Comparison of ENCODE assay signal across 8 cellular contexts in the genomic region with DNA sequence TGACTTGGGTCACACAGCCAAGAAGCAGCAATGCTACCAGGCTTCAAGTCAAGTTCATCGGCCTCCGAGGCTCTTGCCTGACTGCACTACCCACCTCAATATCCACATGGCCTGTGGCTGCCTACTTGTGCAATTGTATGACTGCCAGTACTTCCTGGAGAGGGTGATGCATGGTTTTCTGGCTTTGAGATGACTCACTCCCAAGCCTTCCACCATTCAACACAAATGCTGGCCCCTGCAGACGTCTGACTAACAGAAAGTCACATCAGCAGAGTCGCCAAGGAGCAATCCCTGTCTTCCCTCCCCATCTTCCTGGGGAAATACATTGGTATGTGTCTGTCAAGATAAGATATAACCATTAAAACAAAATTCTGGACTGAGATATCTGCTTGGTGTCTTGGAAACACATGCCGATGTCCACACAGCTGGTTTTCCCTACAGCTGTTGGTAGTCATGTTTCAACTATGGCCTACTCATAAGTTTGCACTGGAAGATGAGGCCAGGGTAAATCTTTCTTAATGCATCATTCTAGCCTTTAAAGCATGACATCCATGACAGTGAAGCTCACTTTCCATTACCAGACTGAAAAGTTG.
DNase-seq lines count a peak whose midpoint lies in the region; FAIRE-seq and TF ChIP-seq lines count a peak whose summit lies in the region.

No MANE protein-coding gene starts in this region.

- H3K9ac ChIP-seq in Loucy (ENCODE audit: low read depth, low read length, poor library complexity, severe bottlenecking): no peak overlapping the region
- no peak overlapping the region for H3K9ac ChIP-seq in kidney (ENCODE audit: low read length in 2 of 2)

- intact Hi-C loops in activated T-helper 2 cell treated with anti-CD3 and anti-CD28 coated beads, Interferon-gamma antibody, Interleukin-2, Interleukin-4, amounts not matched to agents 10 μg/mL and 5 μg/mL and 100 μg/mL, durations not matched to agents 14 hours and 24 hours and 36 hours (cut with micrococcal nuclease): loop anchor here (1.0 to 5.0 kb wide), 7 partner anchors 50 to 224 kb away; partner anchors contain the start of gene ARHGEF3
- intact Hi-C loops in kidney (cut with DNase I): no loop called here

- H3K27me3 Mint-ChIP-seq in activated T-helper 2 cell treated with anti-CD3 and anti-CD28 coated beads, Interferon-gamma antibody, Interleukin-2, Interleukin-4, amounts not matched to agents 10 μg/mL and 5 μg/mL and 100 μg/mL, durations not matched to agents 14 hours and 24 hours and 36 hours (ENCODE audit: low read depth): no peaks in the 10 kb centered on the region

- no peaks in the 10 kb centered on the region for H3F3A ChIP-seq in Loucy (ENCODE audit: low read depth)

- 60% methylated on average over 5 of the region's 5 CpGs for WGBS in hepatocyte (ENCODE audit: low lambda C conversion rate, missing lambda C conversion rate)

- peaks cover 26% of the 10 kb centered on the region for H3K4me1 Mint-ChIP-seq in activated T-helper 2 cell treated with anti-CD3 and anti-CD28 coated beads, Interferon-gamma antibody, Interleukin-2, Interleukin-4, amounts not matched to agents 10 μg/mL and 5 μg/mL and 100 μg/mL, durations not matched to agents 14 hours and 24 hours and 36 hours (ENCODE audit: low read depth)

- peak overlapping the region; percentile 72 for H3K27ac Mint-ChIP-seq in activated T-helper 2 cell treated with anti-CD3 and anti-CD28 coated beads, Interferon-gamma antibody, Interleukin-2, Interleukin-4, amounts not matched to agents 10 μg/mL and 5 μg/mL and 100 μg/mL, durations not matched to agents 14 hours and 24 hours and 36 hours

- H3K4me3 Mint-ChIP-seq in activated T-helper 2 cell treated with anti-CD3 and anti-CD28 coated beads, Interferon-gamma antibody, Interleukin-2, Interleukin-4, amounts not matched to agents 10 μg/mL and 5 μg/mL and 100 μg/mL, durations not matched to agents 14 hours and 24 hours and 36 hours (ENCODE audit: low read depth): no peak overlapping the region

- H3K4me1 ChIP-seq in ACC112 (ENCODE audit: control insufficient read depth, insufficient read depth, low read length, unreplicated experiment): peaks cover 40% of the 10 kb centered on the region
- peaks cover 16% of the 10 kb centered on the region for H3K4me1 ChIP-seq in Loucy (ENCODE audit: insufficient read depth, low read length, poor library complexity, severe bottlenecking)
- peaks cover 23% of the 10 kb centered on the region for H3K4me1 ChIP-seq in hepatocyte (ENCODE audit: insufficient read depth)
- peaks cover 0 to 2% of the 10 kb centered on the region in 2 donors for H3K4me1 ChIP-seq in kidney (ENCODE audit: control insufficient read depth in 1 of 2, insufficient read depth in 1 of 2, low read depth in 1 of 2, low read length in 2 of 2)

- H3K4me3 ChIP-seq in ACC112 (ENCODE audit: low read depth, low read length) (no peak overlapping the region), Loucy (ENCODE audit: low read length, poor library complexity, severe bottlenecking) (no peak overlapping the region), hepatocyte (no peak overlapping the region), kidney (ENCODE audit: low read length in 2 of 2) (no peak overlapping the region)

- H3K4me2 ChIP-seq in Loucy (ENCODE audit: low read depth, low read length, poor library complexity, severe bottlenecking) (no peak overlapping the region), hepatocyte (no peak overlapping the region)

- peak; percentile 22 for DNase-seq in activated T-helper 2 cell treated with anti-CD3 and anti-CD28 coated beads, Interferon-gamma antibody, Interleukin-2, Interleukin-4, amounts not matched to agents 10 μg/mL and 5 μg/mL and 100 μg/mL, durations not matched to agents 14 hours and 24 hours and 36 hours (ENCODE audit: low spot score)
- DNase-seq in hepatocyte (ENCODE audit: low spot score) (peak; percentile 87), kidney (no peak), NCI-H1092 treated with DMSO at 0.1 percent for 48 hours (lab: John Stamatoyannopoulos, UW) (no peak), NCI-H2171 (lab: John Stamatoyannopoulos, UW) (no peak)
- peak; percentile 33 to 41 for DNase-seq in stimulated activated CD8-positive, alpha-beta memory T cell treated with anti-CD3 and anti-CD28 coated beads, Interleukin-7, amount 100 ng/mL, for 4 hours (ENCODE audit: low read depth in 2 of 2)

- TF ChIP-seq CTCF in Loucy (conservative IDR thresholded peaks at IDR 0.05; ENCODE audit: low read length) (no peak), hepatocyte (IDR thresholded peaks at IDR 0.05; ENCODE audit: poor library complexity) (no peak), kidney (IDR thresholded peaks at IDR 0.05; ENCODE audit: borderline replicate concordance, extremely low read depth, insufficient read depth) (no peak)

- no peaks in the 10 kb centered on the region for H3K36me3 Mint-ChIP-seq in activated T-helper 2 cell treated with anti-CD3 and anti-CD28 coated beads, Interferon-gamma antibody, Interleukin-2, Interleukin-4, amounts not matched to agents 10 μg/mL and 5 μg/mL and 100 μg/mL, durations not matched to agents 14 hours and 24 hours and 36 hours (ENCODE audit: low read depth)

- H3K27ac ChIP-seq in ACC112 (ENCODE audit: low read depth, low read length) (peak overlapping the region; percentile 80), hepatocyte (peak overlapping the region; percentile 81), kidney (ENCODE audit: low read depth in 2 of 2, low read length in 2 of 2) (no peak overlapping the region)

- H3K9me2 ChIP-seq in Loucy (replicated peaks; ENCODE audit: low read depth, low read length) (no peaks in the 10 kb centered on the region), hepatocyte (replicated peaks; ENCODE audit: insufficient read depth) (no peaks in the 10 kb centered on the region)

- H3K9me3 Mint-ChIP-seq in activated T-helper 2 cell treated with anti-CD3 and anti-CD28 coated beads, Interferon-gamma antibody, Interleukin-2, Interleukin-4, amounts not matched to agents 10 μg/mL and 5 μg/mL and 100 μg/mL, durations not matched to agents 14 hours and 24 hours and 36 hours: no peaks in the 10 kb centered on the region

- H3K36me3 ChIP-seq in ACC112 (ENCODE audit: insufficient read depth, low read length): no peaks in the 10 kb centered on the region
- H3K36me3 ChIP-seq in Loucy (ENCODE audit: insufficient read depth, low read length): no peaks in the 10 kb centered on the region
- H3K36me3 ChIP-seq in hepatocyte (replicated peaks; ENCODE audit: insufficient read depth, low read depth): no peaks in the 10 kb centered on the region
- H3K36me3 ChIP-seq in kidney (ENCODE audit: control insufficient read depth in 1 of 2, insufficient read depth in 2 of 2, low read length in 2 of 2): no peaks in the 10 kb centered on the region

- no peaks in the 10 kb centered on the region for H3K79me2 ChIP-seq in ACC112 (ENCODE audit: control insufficient read depth, insufficient read depth, low read length, unreplicated experiment)
- H3K79me2 ChIP-seq in Loucy (ENCODE audit: insufficient read depth, low read length): no peaks in the 10 kb centered on the region
- H3K79me2 ChIP-seq in hepatocyte: no peaks in the 10 kb centered on the region

- H4K20me1 ChIP-seq in Loucy (ENCODE audit: insufficient read depth, low read length, poor library complexity, severe bottlenecking): no peaks in the 10 kb centered on the region
- H4K20me1 ChIP-seq in hepatocyte (ENCODE audit: insufficient read depth, poor library complexity, severe bottlenecking): no peaks in the 10 kb centered on the region

- H3K9me3 ChIP-seq in Loucy (ENCODE audit: insufficient read depth, low read depth, low read length) (no peaks in the 10 kb centered on the region), hepatocyte (ENCODE audit: low read depth) (no peaks in the 10 kb centered on the region), kidney (ENCODE audit: control insufficient read depth in 1 of 2, low read length in 2 of 2) (no peaks in the 10 kb centered on the region)

- no peaks in the 10 kb centered on the region for H3K27me3 ChIP-seq in ACC112 (ENCODE audit: insufficient read depth, low read length)
- no peaks in the 10 kb centered on the region for H3K27me3 ChIP-seq in Loucy (ENCODE audit: insufficient read depth, low read length, poor library complexity, severe bottlenecking)
- no peaks in the 10 kb centered on the region for H3K27me3 ChIP-seq in hepatocyte

- H2AFZ ChIP-seq in ACC112 (ENCODE audit: low read length, unreplicated experiment) (no peak overlapping the region), Loucy (ENCODE audit: low read length) (peak overlapping the region; percentile 65), hepatocyte (no peak overlapping the region)

- no peak for FAIRE-seq in kidney (lab: Jason Lieb, UNC)

Comparison
In these comparisons a context has a peak if more than half of its experiments do, and no peak if none do; other contexts are left out.
1. H3K27ac ChIP-seq: peak in ACC112 (single experiment) and hepatocyte (single experiment); none in kidney (0 of 2).
2. DNase-seq: peak in activated T-helper 2 cell treated with anti-CD3 and anti-CD28 coated beads, Interferon-gamma antibody, Interleukin-2, Interleukin-4, amounts not matched to agents 10 μg/mL and 5 μg/mL and 100 μg/mL, durations not matched to agents 14 hours and 24 hours and 36 hours (single experiment), hepatocyte (single experiment) and stimulated activated CD8-positive, alpha-beta memory T cell treated with anti-CD3 and anti-CD28 coated beads, Interleukin-7, amount 100 ng/mL, for 4 hours (2 of 2); none in kidney (single experiment), NCI-H1092 treated with DMSO at 0.1 percent for 48 hours (single experiment) and NCI-H2171 (single experiment).